In the genomic region with DNA sequence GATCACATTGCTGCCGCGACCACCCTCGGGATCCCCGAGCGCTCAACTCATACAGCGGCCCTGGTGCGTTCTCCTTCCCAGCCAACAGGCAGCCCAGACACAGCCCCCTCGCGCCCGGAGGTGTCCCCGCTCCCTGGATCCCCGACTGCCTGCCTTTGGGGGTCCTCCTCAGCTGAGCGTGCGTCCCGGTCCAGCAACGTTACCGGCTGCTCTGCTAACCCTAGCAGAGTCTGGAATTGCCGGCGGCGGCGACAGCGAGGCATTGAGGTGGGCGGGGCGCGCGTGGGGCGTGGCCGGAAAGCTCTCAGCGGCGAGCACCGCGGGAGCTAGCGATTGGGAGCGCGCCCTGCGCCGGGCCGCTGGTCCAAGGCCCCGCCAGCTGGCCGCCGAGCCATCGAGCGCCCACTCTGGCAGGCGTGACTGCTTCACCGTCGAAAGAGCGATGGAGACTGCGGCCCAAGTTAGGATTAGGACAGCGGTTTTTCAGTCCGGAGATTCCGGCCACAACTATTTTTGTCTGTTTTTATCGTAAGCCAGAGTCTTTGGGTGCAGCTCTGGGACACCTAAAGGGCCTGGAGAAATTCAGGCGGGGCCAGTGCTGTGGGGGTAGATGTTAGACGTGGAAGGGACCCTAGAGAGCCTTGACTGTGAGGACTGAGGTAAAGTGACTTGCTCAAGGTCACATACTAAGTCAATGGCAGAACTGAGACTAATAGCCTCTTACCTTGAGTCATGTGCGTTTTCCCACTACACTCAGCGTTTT, we compare ENCODE assay signal across 1 cellular context.
TF ChIP-seq lines count a peak whose summit lies in the region.

A gene (minus strand): TSS at position 232 of the 763 bp plus-strand sequence. CDS start 17,575 bp downstream, outside the sequence.

TF ChIP-seq in HepG2, 621 proteins besides CTCF, POLR2A, EP300 and RAD21 (continued from another document and continues in another):
- TF ChIP-seq, protein P1, sequence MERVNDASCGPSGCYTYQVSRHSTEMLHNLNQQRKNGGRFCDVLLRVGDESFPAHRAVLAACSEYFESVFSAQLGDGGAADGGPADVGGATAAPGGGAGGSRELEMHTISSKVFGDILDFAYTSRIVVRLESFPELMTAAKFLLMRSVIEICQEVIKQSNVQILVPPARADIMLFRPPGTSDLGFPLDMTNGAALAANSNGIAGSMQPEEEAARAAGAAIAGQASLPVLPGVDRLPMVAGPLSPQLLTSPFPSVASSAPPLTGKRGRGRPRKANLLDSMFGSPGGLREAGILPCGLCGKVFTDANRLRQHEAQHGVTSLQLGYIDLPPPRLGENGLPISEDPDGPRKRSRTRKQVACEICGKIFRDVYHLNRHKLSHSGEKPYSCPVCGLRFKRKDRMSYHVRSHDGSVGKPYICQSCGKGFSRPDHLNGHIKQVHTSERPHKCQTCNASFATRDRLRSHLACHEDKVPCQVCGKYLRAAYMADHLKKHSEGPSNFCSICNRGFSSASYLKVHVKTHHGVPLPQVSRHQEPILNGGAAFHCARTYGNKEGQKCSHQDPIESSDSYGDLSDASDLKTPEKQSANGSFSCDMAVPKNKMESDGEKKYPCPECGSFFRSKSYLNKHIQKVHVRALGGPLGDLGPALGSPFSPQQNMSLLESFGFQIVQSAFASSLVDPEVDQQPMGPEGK (CRISPR knock-in tag; IDR thresholded peaks at IDR 0.05) = peak; percentile 70
- TF ChIP-seq, protein P2, sequence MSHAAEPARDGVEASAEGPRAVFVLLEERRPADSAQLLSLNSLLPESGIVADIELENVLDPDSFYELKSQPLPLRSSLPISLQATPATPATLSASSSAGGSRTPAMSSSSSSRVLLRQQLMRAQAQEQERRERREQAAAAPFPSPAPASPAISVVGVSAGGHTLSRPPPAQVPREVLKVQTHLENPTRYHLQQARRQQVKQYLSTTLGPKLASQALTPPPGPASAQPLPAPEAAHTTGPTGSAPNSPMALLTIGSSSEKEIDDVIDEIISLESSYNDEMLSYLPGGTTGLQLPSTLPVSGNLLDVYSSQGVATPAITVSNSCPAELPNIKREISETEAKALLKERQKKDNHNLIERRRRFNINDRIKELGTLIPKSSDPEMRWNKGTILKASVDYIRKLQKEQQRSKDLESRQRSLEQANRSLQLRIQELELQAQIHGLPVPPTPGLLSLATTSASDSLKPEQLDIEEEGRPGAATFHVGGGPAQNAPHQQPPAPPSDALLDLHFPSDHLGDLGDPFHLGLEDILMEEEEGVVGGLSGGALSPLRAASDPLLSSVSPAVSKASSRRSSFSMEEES (CRISPR knock-in tag; IDR thresholded peaks at IDR 0.05) = peak; percentile 75
- TF ChIP-seq, protein P3, sequence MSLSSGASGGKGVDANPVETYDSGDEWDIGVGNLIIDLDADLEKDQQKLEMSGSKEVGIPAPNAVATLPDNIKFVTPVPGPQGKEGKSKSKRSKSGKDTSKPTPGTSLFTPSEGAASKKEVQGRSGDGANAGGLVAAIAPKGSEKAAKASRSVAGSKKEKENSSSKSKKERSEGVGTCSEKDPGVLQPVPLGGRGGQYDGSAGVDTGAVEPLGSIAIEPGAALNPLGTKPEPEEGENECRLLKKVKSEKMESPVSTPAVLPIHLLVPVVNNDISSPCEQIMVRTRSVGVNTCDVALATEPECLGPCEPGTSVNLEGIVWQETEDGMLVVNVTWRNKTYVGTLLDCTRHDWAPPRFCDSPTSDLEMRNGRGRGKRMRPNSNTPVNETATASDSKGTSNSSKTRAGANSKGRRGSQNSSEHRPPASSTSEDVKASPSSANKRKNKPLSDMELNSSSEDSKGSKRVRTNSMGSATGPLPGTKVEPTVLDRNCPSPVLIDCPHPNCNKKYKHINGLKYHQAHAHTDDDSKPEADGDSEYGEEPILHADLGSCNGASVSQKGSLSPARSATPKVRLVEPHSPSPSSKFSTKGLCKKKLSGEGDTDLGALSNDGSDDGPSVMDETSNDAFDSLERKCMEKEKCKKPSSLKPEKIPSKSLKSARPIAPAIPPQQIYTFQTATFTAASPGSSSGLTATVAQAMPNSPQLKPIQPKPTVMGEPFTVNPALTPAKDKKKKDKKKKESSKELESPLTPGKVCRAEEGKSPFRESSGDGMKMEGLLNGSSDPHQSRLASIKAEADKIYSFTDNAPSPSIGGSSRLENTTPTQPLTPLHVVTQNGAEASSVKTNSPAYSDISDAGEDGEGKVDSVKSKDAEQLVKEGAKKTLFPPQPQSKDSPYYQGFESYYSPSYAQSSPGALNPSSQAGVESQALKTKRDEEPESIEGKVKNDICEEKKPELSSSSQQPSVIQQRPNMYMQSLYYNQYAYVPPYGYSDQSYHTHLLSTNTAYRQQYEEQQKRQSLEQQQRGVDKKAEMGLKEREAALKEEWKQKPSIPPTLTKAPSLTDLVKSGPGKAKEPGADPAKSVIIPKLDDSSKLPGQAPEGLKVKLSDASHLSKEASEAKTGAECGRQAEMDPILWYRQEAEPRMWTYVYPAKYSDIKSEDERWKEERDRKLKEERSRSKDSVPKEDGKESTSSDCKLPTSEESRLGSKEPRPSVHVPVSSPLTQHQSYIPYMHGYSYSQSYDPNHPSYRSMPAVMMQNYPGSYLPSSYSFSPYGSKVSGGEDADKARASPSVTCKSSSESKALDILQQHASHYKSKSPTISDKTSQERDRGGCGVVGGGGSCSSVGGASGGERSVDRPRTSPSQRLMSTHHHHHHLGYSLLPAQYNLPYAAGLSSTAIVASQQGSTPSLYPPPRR (CRISPR knock-in tag; IDR thresholded peaks at IDR 0.05; ENCODE audit: borderline replicate concordance) = peak; percentile 93
- TF ChIP-seq CAMTA2 (CRISPR knock-in tag; IDR thresholded peaks at IDR 0.05; ENCODE audit: borderline replicate concordance) = peak; percentile 97; the same call in 1 of the 2 replicates
- TF ChIP-seq TBX2 (CRISPR knock-in tag; IDR thresholded peaks at IDR 0.05; ENCODE audit: borderline replicate concordance) = peak; percentile 99
- peak; percentile 99 for TF ChIP-seq ZNF709 (CRISPR knock-in tag; IDR thresholded peaks at IDR 0.05)
- TF ChIP-seq ZNF451 (CRISPR knock-in tag; IDR thresholded peaks at IDR 0.05) = peak; percentile 100
- TF ChIP-seq ZNF143 (CRISPR knock-in tag; IDR thresholded peaks at IDR 0.05) = peak; percentile 83
- TF ChIP-seq, protein P4, sequence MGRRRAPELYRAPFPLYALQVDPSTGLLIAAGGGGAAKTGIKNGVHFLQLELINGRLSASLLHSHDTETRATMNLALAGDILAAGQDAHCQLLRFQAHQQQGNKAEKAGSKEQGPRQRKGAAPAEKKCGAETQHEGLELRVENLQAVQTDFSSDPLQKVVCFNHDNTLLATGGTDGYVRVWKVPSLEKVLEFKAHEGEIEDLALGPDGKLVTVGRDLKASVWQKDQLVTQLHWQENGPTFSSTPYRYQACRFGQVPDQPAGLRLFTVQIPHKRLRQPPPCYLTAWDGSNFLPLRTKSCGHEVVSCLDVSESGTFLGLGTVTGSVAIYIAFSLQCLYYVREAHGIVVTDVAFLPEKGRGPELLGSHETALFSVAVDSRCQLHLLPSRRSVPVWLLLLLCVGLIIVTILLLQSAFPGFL (CRISPR knock-in tag; IDR thresholded peaks at IDR 0.05) = peak; percentile 79; the same call in 1 of the 2 replicates
- TF ChIP-seq FOXO1 (CRISPR knock-in tag; IDR thresholded peaks at IDR 0.05) = peak; percentile 80
- peak; percentile 36; the same call in 1 of the 2 replicates for TF ChIP-seq ZKSCAN5 (CRISPR knock-in tag; IDR thresholded peaks at IDR 0.05)
- TF ChIP-seq, protein P5, sequence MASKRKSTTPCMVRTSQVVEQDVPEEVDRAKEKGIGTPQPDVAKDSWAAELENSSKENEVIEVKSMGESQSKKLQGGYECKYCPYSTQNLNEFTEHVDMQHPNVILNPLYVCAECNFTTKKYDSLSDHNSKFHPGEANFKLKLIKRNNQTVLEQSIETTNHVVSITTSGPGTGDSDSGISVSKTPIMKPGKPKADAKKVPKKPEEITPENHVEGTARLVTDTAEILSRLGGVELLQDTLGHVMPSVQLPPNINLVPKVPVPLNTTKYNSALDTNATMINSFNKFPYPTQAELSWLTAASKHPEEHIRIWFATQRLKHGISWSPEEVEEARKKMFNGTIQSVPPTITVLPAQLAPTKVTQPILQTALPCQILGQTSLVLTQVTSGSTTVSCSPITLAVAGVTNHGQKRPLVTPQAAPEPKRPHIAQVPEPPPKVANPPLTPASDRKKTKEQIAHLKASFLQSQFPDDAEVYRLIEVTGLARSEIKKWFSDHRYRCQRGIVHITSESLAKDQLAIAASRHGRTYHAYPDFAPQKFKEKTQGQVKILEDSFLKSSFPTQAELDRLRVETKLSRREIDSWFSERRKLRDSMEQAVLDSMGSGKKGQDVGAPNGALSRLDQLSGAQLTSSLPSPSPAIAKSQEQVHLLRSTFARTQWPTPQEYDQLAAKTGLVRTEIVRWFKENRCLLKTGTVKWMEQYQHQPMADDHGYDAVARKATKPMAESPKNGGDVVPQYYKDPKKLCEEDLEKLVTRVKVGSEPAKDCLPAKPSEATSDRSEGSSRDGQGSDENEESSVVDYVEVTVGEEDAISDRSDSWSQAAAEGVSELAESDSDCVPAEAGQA (IDR thresholded peaks at IDR 0.05; ENCODE audit: low read depth) = no peak
- TF ChIP-seq, protein P5 (CRISPR knock-in tag; IDR thresholded peaks at IDR 0.05; ENCODE audit: borderline replicate concordance) = peak; percentile 95; the same call in 1 of the 2 replicates
- TF ChIP-seq, protein P6, sequence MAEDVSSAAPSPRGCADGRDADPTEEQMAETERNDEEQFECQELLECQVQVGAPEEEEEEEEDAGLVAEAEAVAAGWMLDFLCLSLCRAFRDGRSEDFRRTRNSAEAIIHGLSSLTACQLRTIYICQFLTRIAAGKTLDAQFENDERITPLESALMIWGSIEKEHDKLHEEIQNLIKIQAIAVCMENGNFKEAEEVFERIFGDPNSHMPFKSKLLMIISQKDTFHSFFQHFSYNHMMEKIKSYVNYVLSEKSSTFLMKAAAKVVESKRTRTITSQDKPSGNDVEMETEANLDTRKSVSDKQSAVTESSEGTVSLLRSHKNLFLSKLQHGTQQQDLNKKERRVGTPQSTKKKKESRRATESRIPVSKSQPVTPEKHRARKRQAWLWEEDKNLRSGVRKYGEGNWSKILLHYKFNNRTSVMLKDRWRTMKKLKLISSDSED (CRISPR knock-in tag; IDR thresholded peaks at IDR 0.05) = peak; percentile 97; the same call in 1 of the 2 replicates
- TF ChIP-seq PAX8 (CRISPR knock-in tag; IDR thresholded peaks at IDR 0.05; ENCODE audit: borderline replicate concordance) = peak; percentile 99
- peak; percentile 98; the same call in 1 of the 2 replicates for TF ChIP-seq DR1 (CRISPR knock-in tag; IDR thresholded peaks at IDR 0.05)
- no peak; the same call in 1 of the 2 replicates for TF ChIP-seq FOXP1 (IDR thresholded peaks at IDR 0.05)
- peak; percentile 47 for TF ChIP-seq FOXP1 (CRISPR knock-in tag; IDR thresholded peaks at IDR 0.05)
- TF ChIP-seq ZNF567 (CRISPR knock-in tag; IDR thresholded peaks at IDR 0.05; ENCODE audit: borderline replicate concordance) = peak; percentile 99
- peak; percentile 99 for TF ChIP-seq AHR (CRISPR knock-in tag; IDR thresholded peaks at IDR 0.05)
- TF ChIP-seq MAFF (IDR thresholded peaks at IDR 0.05; ENCODE audit: low read depth, low read length) = peak; percentile 45; the same call in 1 of the 2 replicates
- TF ChIP-seq ONECUT2 (CRISPR knock-in tag; IDR thresholded peaks at IDR 0.05) = peak; percentile 11
- TF ChIP-seq ZIK1 (CRISPR knock-in tag; IDR thresholded peaks at IDR 0.05; ENCODE audit: borderline replicate concordance, low read depth) = peak; percentile 99
- peak; percentile 65; the same call in 1 of the 2 replicates for TF ChIP-seq MTF1 (CRISPR knock-in tag; IDR thresholded peaks at IDR 0.05)
- peak; percentile 91; the same call in 1 of the 2 replicates for TF ChIP-seq ZNF251 (CRISPR knock-in tag; IDR thresholded peaks at IDR 0.05)
- peak; percentile 90 for TF ChIP-seq NR2C2 (CRISPR knock-in tag; IDR thresholded peaks at IDR 0.05; ENCODE audit: borderline replicate concordance)
- TF ChIP-seq, protein P7, sequence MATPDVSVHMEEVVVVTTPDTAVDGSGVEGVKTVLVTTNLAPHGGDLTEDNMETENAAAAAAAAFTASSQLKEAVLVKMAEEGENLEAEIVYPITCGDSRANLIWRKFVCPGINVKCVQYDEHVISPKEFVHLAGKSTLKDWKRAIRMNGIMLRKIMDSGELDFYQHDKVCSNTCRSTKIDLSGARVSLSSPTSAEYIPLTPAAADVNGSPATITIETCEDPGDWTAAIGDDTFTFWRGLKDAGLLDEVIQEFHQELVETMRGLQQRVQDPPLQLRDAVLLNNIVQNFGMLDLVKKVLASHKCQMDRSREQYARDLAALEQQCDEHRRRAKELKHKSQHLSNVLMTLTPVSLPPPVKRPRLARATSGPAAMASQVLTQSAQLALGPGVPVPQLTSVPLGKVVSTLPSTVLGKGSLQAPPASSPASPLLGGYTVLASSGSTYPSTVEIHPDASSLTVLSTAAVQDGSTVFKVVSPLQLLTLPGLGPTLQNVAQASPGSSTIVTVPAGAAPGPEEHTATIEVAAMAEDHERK (CRISPR knock-in tag; IDR thresholded peaks at IDR 0.05; ENCODE audit: low read depth) = peak; percentile 93
